Comparison of ENCODE assay signal across 1 cellular context in the genomic region with DNA sequence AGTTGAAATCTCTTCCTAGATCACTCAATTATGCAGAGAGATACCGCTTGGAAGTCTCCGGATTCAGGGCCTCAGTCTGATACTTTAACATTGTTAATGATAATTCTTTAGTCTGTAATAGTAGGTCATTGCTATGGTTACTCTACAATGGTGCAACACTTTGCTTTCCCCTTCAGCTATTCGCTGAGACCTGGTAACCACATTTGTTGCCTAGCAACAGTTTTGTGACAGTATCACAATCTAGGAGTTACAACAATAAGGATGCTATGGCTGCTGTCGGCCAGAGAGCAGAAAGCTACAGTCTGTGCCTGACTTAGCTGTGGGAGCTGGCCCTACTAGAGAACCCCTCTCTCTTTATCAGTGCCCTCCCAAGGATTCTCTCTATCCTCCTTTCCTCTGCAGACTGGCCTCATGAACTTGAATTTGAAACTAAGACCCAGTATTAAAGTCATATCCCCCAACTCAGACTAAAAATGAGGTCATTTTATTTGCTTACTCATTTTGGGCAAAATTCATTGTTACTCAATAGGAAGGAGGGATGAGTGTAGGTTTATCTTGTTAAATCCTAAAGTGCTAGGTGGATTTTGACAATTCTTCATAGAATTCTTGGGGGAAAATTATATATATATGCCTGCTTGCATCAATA.
TF ChIP-seq lines count a peak whose summit lies in the region.

No MANE protein-coding gene starts in this region.

TF ChIP-seq in K562, 482 proteins besides CTCF, POLR2A, EP300 and RAD21 (continued from another document):
- TF ChIP-seq ZNF512 (tag; IDR thresholded peaks at IDR 0.05): no peak
